ENCODE assay signal across 9 cellular contexts in the genomic region with DNA sequence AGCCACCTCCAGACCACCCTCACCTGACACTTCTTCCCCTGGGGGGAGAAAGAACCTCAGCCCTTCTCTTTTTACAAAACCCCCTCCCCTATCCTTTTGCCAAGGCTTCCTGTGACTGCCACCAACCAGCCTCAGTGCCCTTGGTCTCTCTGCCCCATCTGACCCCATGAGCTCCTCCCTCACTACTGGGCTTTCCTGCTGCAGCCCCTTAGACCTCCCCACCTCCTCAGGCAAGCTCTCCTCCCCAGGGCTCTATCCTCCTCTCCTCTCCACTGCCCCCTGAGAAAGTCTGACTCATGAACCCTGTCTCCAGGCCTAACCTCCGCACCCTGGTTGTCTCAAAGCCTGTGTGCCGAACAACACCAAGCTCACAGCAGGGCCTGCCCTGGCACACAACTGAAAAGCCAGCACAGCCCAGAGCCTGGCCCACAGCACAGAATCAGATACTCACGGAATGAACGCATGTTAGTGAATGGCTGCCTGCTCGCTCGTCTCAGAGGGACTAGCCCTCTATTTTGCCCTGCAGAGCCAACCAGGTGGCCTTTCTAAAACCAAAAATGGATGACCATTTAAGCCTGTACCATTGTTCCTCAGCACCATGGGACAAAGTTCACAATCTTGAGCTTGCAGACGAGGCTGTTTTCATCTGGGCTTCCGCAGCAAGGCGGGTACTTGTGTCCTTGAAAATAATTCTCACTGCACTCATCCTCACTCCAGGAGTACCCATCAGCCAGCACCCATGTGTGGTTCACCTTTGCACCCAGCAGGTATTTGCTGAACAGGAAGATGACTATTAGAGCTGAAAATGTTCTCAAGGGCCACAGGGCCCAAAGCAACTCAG. TPM values are rescaled to one million over a fixed set of nuclear protein-coding genes. Genes with fewer than 3 reads are reported as not detected.
DNase-seq lines count a peak whose midpoint lies in the region; ATAC-seq and TF ChIP-seq lines count a peak whose summit lies in the region.
"Had no signal": no experiment of that assay in that cellular context is flagged by ENCODE, and none has a peak within 500 bp of the region (broad histone marks: within the 10 kb centered on the region; RNA-seq: fewer than 3 reads in every experiment).

No MANE protein-coding gene starts in this region.

- H3K27me3 ChIP-seq in GM23248 (replicated peaks; ENCODE audit: insufficient read depth) = peaks cover 22% of the 10 kb centered on the region
- H3K27me3 ChIP-seq in esophagus squamous epithelium = peaks cover 0 to 54% (median 0%) of the 10 kb centered on the region in 4 donors

- TF ChIP-seq POLR2A in esophagus squamous epithelium (IDR thresholded peaks at IDR 0.05) = no peak

- peak; percentile 6 for ATAC-seq in HG02943 (IDR thresholded peaks at IDR 0.05; ENCODE audit: low read depth, unreplicated experiment)
- no peak for ATAC-seq in HG03520 (IDR thresholded peaks at IDR 0.05; ENCODE audit: unreplicated experiment)

- no peaks in the 10 kb centered on the region for H3K9me2 ChIP-seq in GM23248 (ENCODE audit: insufficient read depth)

- H3K36me3 ChIP-seq in GM23248 (ENCODE audit: low read depth) = no peaks in the 10 kb centered on the region
- H3K36me3 ChIP-seq in esophagus squamous epithelium = no peaks in the 10 kb centered on the region

- H3K27ac ChIP-seq in caudate nucleus (ENCODE audit: low read depth, low read length) (peak overlapping the region; percentile 96), GM23248 (no peak overlapping the region), esophagus squamous epithelium (no peak overlapping the region)

- peak overlapping the region; percentile 79 to 85 (median 83) for H3K4me3 Mint-ChIP-seq in nephron

- H2AFZ ChIP-seq in GM23248 = no peak overlapping the region

- no peak overlapping the region for H3K9ac ChIP-seq in GM23248

- no peaks in the 10 kb centered on the region for H3K36me3 Mint-ChIP-seq in nephron (ENCODE audit: low read depth)

- peaks cover 8% of the 10 kb centered on the region for H3K4me1 Mint-ChIP-seq in nephron

- H3K9me3 Mint-ChIP-seq in nephron = no peaks in the 10 kb centered on the region

- no peak overlapping the region for H3K4me3 ChIP-seq in GM23248
- no peak overlapping the region for H3K4me3 ChIP-seq in esophagus squamous epithelium

- no peaks in the 10 kb centered on the region for H4K20me1 ChIP-seq in GM23248 (ENCODE audit: insufficient read depth)

- DNase-seq in EH (ENCODE audit: low read depth) = peak; percentile 4
- peak in 10 of 61 donors; percentile 14 to 37 (median 19) for DNase-seq in caudate nucleus (lab: John Stamatoyannopoulos, UW)
- no peak for DNase-seq in GM23248
- DNase-seq in hepatic stellate cell (ENCODE audit: low spot score) = no peak
- DNase-seq in esophagus squamous epithelium (lab: John Stamatoyannopoulos, UW) = no peak

- H3K27me3 Mint-ChIP-seq in nephron (ENCODE audit: low read depth) = peaks cover 47% of the 10 kb centered on the region

- TF ChIP-seq CTCF in nephron (IDR thresholded peaks at IDR 0.05; ENCODE audit: unreplicated experiment in 3 of 3) (no peak), esophagus squamous epithelium (IDR thresholded peaks at IDR 0.05) (no peak)

- intact Hi-C loops in esophagus squamous epithelium (cut with DNase I) = no loop called here

- no peaks in the 10 kb centered on the region for H3F3A ChIP-seq in GM23248 (ENCODE audit: insufficient read depth)

- H3K27ac Mint-ChIP-seq in nephron = peak overlapping the region; percentile 41 to 56 (median 47)

- 90 to 94% methylated on average over 9 of the region's 9 CpGs for WGBS in GM23248 (ENCODE audit: low coverage in 1 of 2, low lambda C conversion rate in 2 of 2, missing lambda C conversion rate in 2 of 2), 2 experiments
- 70 to 92% methylated on average over 2 to 8 of the region's 9 CpGs for WGBS in esophagus squamous epithelium, 2 donors

- no peaks in the 10 kb centered on the region for H3K9me3 ChIP-seq in GM23248 (ENCODE audit: low read depth)
- no peaks in the 10 kb centered on the region for H3K9me3 ChIP-seq in esophagus squamous epithelium

- no peaks in the 10 kb centered on the region for H3K79me2 ChIP-seq in GM23248 (ENCODE audit: insufficient read depth)

- H3K4me2 ChIP-seq in GM23248 (ENCODE audit: unreplicated experiment) = no peak overlapping the region

- H3K4me1 ChIP-seq in GM23248 (ENCODE audit: insufficient read depth) (no peaks in the 10 kb centered on the region), esophagus squamous epithelium (peaks cover 6 to 20% (median 10%) of the 10 kb centered on the region in 3 donors)

- in situ Hi-C loops in GM23248 (cut with MboI) = no loop called here

RNA-seq across cellular contexts. Expression of a gene that starts 1.7 kb away (rescaled TPM):
- 0.11 and 0.13 TPM in 2 replicates for total RNA-seq in GM23248 (2014; rRNA removed; shearing (Covaris generic))
- polyA plus RNA-seq in GM23248 (2016; fragmentation: Nextera tagmentation; extraction: Ambion mirVana) = 0.13 TPM in 1 of 2 replicates, not detected in the other
- 1 to 10 TPM in 2 of 4 donors, under 1 TPM in 2; 0.92 to 2.1 (median 1.2) TPM for total RNA-seq in esophagus squamous epithelium

RNA-seq across cellular contexts. Expression of a gene that starts 1.9 kb away (rescaled TPM):
- not detected in 2 replicates for total RNA-seq in GM23248 (2014; rRNA removed; shearing (Covaris generic))
- 0.58 and 0.79 TPM in 2 replicates for polyA plus RNA-seq in GM23248 (2016; fragmentation: Nextera tagmentation; extraction: Ambion mirVana)
- under 1 TPM; 0.23 to 0.66 (median 0.52) TPM for total RNA-seq in esophagus squamous epithelium
- total RNA-seq: smooth muscle cell had no signal

RNA-seq across cellular contexts. Expression of a gene that starts 37.5 kb away (rescaled TPM):
- 33.0 and 41.0 TPM in 2 replicates for total RNA-seq in GM23248 (2014; rRNA removed; shearing (Covaris generic))
- polyA plus RNA-seq in GM23248 (2016; fragmentation: Nextera tagmentation; extraction: Ambion mirVana) = 23.0 and 25.3 TPM in 2 replicates
- 10 to 100 TPM; 10.7 to 19.3 (median 15.8) TPM for total RNA-seq in esophagus squamous epithelium

RNA-seq across cellular contexts. Expression of a gene that starts 47.2 kb away (rescaled TPM):
- 22.4 and 37.5 TPM in 2 replicates for total RNA-seq in GM23248 (2014; rRNA removed; shearing (Covaris generic))
- polyA plus RNA-seq in GM23248 (2016; fragmentation: Nextera tagmentation; extraction: Ambion mirVana) = 92.1 and 97.5 TPM in 2 replicates
- 10 to 100 TPM; 16.4 to 36.2 (median 27.2) TPM for total RNA-seq in esophagus squamous epithelium
